ENCODE assay signal across 8 cellular contexts in genomic region chr1:23977187-23977853, GRCh38. TPM values are rescaled to one million over a fixed set of nuclear protein-coding genes. Genes with fewer than 3 reads are reported as not detected.
DNase-seq lines count a peak whose midpoint lies in the region; ATAC-seq and TF ChIP-seq lines count a peak whose summit lies in the region.

No MANE protein-coding gene starts in this region.

- peak overlapping the region; percentile 86 for H3K4me2 ChIP-seq in BLaER1

- peak overlapping the region; percentile 68 to 84 (median 79) for H3K4me3 Mint-ChIP-seq in nephron

- peaks cover 62% of the 10 kb centered on the region for H3K36me3 ChIP-seq in BLaER1
- peaks cover 0 to 4% of the 10 kb centered on the region in 2 donors for H3K36me3 ChIP-seq in body of pancreas (replicated peaks in 1 of 2; ENCODE audit: insufficient read depth in 1 of 2, low read depth in 2 of 2)

- peak; percentile 84 for DNase-seq in Jurkat, Clone E6-1 (ENCODE audit: low read depth, low spot score)
- no peak for DNase-seq in body of pancreas
- no peak for DNase-seq in pons (ENCODE audit: low spot score)
- no peak for DNase-seq in HuH-7 (ENCODE audit: low spot score)

- TF ChIP-seq CTCF in body of pancreas (IDR thresholded peaks at IDR 0.05) (no peak), nephron (IDR thresholded peaks at IDR 0.05; ENCODE audit: unreplicated experiment in 3 of 3) (no peak)

- no peaks in the 10 kb centered on the region for H3K9me3 Mint-ChIP-seq in nephron

- H3K4me1 ChIP-seq in BLaER1 (peaks cover 67% of the 10 kb centered on the region), body of pancreas (peaks cover 53% of the 10 kb centered on the region)

- peaks cover 76% of the 10 kb centered on the region for H4K20me1 ChIP-seq in BLaER1

- intact Hi-C loops in body of pancreas (cut with DNase I) = no loop called here

- H3K27me3 ChIP-seq in BLaER1 (no peaks in the 10 kb centered on the region), body of pancreas (no peaks in the 10 kb centered on the region)

- H3K27ac Mint-ChIP-seq in nephron = peak overlapping the region; percentile 49 to 99 (median 70)

- H3K9ac ChIP-seq in BLaER1 = peak overlapping the region; percentile 100; the same call in 1 of the 2 replicates

- WGBS in body of pancreas, 2 donors = 26 to 46% methylated on average over 4 of the region's 4 CpGs

- no peaks in the 10 kb centered on the region for H3K9me3 ChIP-seq in BLaER1
- no peaks in the 10 kb centered on the region for H3K9me3 ChIP-seq in body of pancreas

- TF ChIP-seq POLR2A in body of pancreas (IDR thresholded peaks at IDR 0.05) = no peak

- peaks cover 46% of the 10 kb centered on the region for H3K4me1 Mint-ChIP-seq in nephron

- peaks cover 53% of the 10 kb centered on the region for H3K36me3 Mint-ChIP-seq in nephron (ENCODE audit: low read depth)

- H3K27me3 Mint-ChIP-seq in nephron (ENCODE audit: low read depth) = no peaks in the 10 kb centered on the region

- no peak for ATAC-seq in body of pancreas
- no peak for ATAC-seq in GM19351 (IDR thresholded peaks at IDR 0.05; ENCODE audit: unreplicated experiment)
- ATAC-seq in GM19328 (IDR thresholded peaks at IDR 0.05; ENCODE audit: unreplicated experiment) = no peak

- H3K27ac ChIP-seq in BLaER1 = peak overlapping the region; percentile 37; the same call in 1 of the 2 replicates
- H3K27ac ChIP-seq in body of pancreas = peak overlapping the region in 3 of 4 donors; percentile 27 to 96 (median 39)

- peak overlapping the region; percentile 22; the same call in 1 of the 2 replicates for H3K4me3 ChIP-seq in BLaER1
- H3K4me3 ChIP-seq in Jurkat, Clone E6-1 (ENCODE audit: low read length) = no peak overlapping the region; the same call in 1 of the 2 replicates
- no peak overlapping the region for H3K4me3 ChIP-seq in body of pancreas

RNA-seq across cellular contexts. Expression of gene SRSF10, which starts 2.8 kb away (rescaled TPM):
- polyA plus RNA-seq in Jurkat, Clone E6-1 (2012; ENCODE audit: insufficient read depth, insufficient read length) = 197 TPM
- total RNA-seq in body of pancreas = 10 to 100 TPM; 61.5 to 89.7 TPM

RNA-seq across cellular contexts. Expression of gene PNRC2, which starts 17.7 kb away (rescaled TPM):
- polyA plus RNA-seq in Jurkat, Clone E6-1 (2012; ENCODE audit: insufficient read depth, insufficient read length) = 236 TPM
- 10 to 100 TPM; 54.4 to 64.6 TPM for total RNA-seq in body of pancreas
